ENCODE assay signal across 7 cellular contexts in genomic region chr1:21936366-21937031, GRCh38. TPM values are rescaled to one million over a fixed set of nuclear protein-coding genes. Genes with fewer than 3 reads are reported as not detected.
DNase-seq lines count a peak whose midpoint lies in the region; ATAC-seq and TF ChIP-seq lines count a peak whose summit lies in the region.

No MANE protein-coding gene starts in this region.

- TF ChIP-seq CTCF in HFF-Myc (IDR thresholded peaks at IDR 0.05; ENCODE audit: low read depth, low read length, missing control alignments), result no peak
- TF ChIP-seq CTCF in WERI-Rb-1 (IDR thresholded peaks at IDR 0.05; ENCODE audit: low read depth, low read length), result no peak
- no peak for TF ChIP-seq CTCF in foreskin keratinocyte (conservative IDR thresholded peaks at IDR 0.05)
- TF ChIP-seq CTCF in sigmoid colon (IDR thresholded peaks at IDR 0.05), result no peak

- no peak for TF ChIP-seq POLR2A in sigmoid colon (IDR thresholded peaks at IDR 0.05)

- H3K36me3 ChIP-seq in WERI-Rb-1, result no peaks in the 10 kb centered on the region
- no peaks in the 10 kb centered on the region for H3K36me3 ChIP-seq in sigmoid colon

- ATAC-seq in foreskin keratinocyte, result no peak

- H3K27me3 ChIP-seq in WERI-Rb-1 (ENCODE audit: insufficient read depth, low read depth, severe bottlenecking) (no peaks in the 10 kb centered on the region), foreskin keratinocyte (no peaks in the 10 kb centered on the region), sigmoid colon (no peaks in the 10 kb centered on the region)

- peak overlapping the region; percentile 58; the same call in 1 of the 2 replicates for H3K27ac ChIP-seq in WERI-Rb-1
- peak overlapping the region; percentile 61 for H3K27ac ChIP-seq in foreskin keratinocyte
- peak overlapping the region; percentile 90 to 99 (median 98) for H3K27ac ChIP-seq in sigmoid colon

- H3K4me1 ChIP-seq in foreskin keratinocyte, result peaks cover 58% of the 10 kb centered on the region
- peaks cover 0 to 88% (median 83%) of the 10 kb centered on the region in 4 donors for H3K4me1 ChIP-seq in sigmoid colon

- DNase-seq in HFF-Myc (ENCODE audit: extremely low read depth, low read depth), result no peak
- DNase-seq in WERI-Rb-1, result peak; percentile 25
- DNase-seq in foreskin keratinocyte, result no peak
- DNase-seq in sigmoid colon, result peak; percentile 73
- DNase-seq in OCI-M2 (lab: John Stamatoyannopoulos, UW; ENCODE audit: unreplicated experiment), result no peak
- DNase-seq in inferior parietal cortex (ENCODE audit: extremely low spot score), result no peak
- DNase-seq in glomerular visceral epithelial cell (ENCODE audit: extremely low spot score), result no peak

- 4 to 13% methylated on average over 34 of the region's 34 CpGs for WGBS in sigmoid colon, 2 donors

- H3K4me3 ChIP-seq in HFF-Myc (replicated peaks; ENCODE audit: low read depth, low read length) (peak overlapping the region; percentile 66), WERI-Rb-1 (ENCODE audit: low read depth, low read length) (peak overlapping the region; percentile 63), sigmoid colon (peak overlapping the region; percentile 67 to 95 (median 84))

- intact Hi-C loops in sigmoid colon (cut with DNase I), result loop anchor here (10.0 kb wide), 1 partner anchor 602 kb away; no protein-coding TSS in a partner anchor

- H3K9me3 ChIP-seq in WERI-Rb-1 (ENCODE audit: severe bottlenecking), result no peaks in the 10 kb centered on the region
- no peaks in the 10 kb centered on the region for H3K9me3 ChIP-seq in sigmoid colon

- no peak for TF ChIP-seq EP300 in sigmoid colon (IDR thresholded peaks at IDR 0.05)

RNA-seq across cellular contexts. Expression of gene HSPG2, which starts 0.6 kb away (rescaled TPM):
- total RNA-seq in foreskin keratinocyte (44.6 and 57.5 TPM in 2 replicates), sigmoid colon (100 to 1,000 TPM in 3 of 4 donors, 10 to 100 TPM in 1; 66.3 to 761 (median 213) TPM)
- polyA plus RNA-seq in foreskin keratinocyte (36.2 and 44.7 TPM in 2 replicates), sigmoid colon (100 to 1,000 TPM in 1 of 3 donors, 10 to 100 TPM in 1, 1 to 10 TPM in 1; 6.0 to 104 (median 10.4) TPM)

RNA-seq across cellular contexts. Expression of gene CELA3B, which starts 40.3 kb away (rescaled TPM):
- not detected in 2 replicates for total RNA-seq in foreskin keratinocyte
- polyA plus RNA-seq in foreskin keratinocyte, result not detected in 2 replicates
- total RNA-seq in sigmoid colon, result not detected
- 1 to 10 TPM in 2 of 3 donors, under 1 TPM in 1; 0.20 to 6.9 (median 6.0) TPM for polyA plus RNA-seq in sigmoid colon

Comparison
In these comparisons a context has a peak if more than half of its experiments do, and no peak if none do; other contexts are left out.
1. DNase-seq: peak in WERI-Rb-1 (single experiment) and sigmoid colon (single experiment); none in HFF-Myc (single experiment), foreskin keratinocyte (0 of 2), OCI-M2 (single experiment), inferior parietal cortex (single experiment) and glomerular visceral epithelial cell (single experiment).
2. Peak in every context shown above with its lines, with median percentiles within 50 percentile points of each other: H3K4me3 ChIP-seq and H3K27ac ChIP-seq.